8 cellular contexts compared by ENCODE assay signal in genomic region chr10:28302668-28303488, GRCh38. TPM values are rescaled to one million over a fixed set of nuclear protein-coding genes. Genes with fewer than 3 reads are reported as not detected.
DNase-seq lines count a peak whose midpoint lies in the region; ATAC-seq, FAIRE-seq and TF ChIP-seq lines count a peak whose summit lies in the region.

Gene MPP7 (minus strand): TSS chr10:28303064. CDS start chr10:28238604, 64,460 bp downstream.

- H2AFZ ChIP-seq in neural progenitor cell (replicated peaks) = peak within 1 kb of the TSS; percentile 63

- TF ChIP-seq CTCF in neural progenitor cell (IDR thresholded peaks at IDR 0.05) (peak; percentile 48), stomach (IDR thresholded peaks at IDR 0.05) (peak in 5 of 7 experiments; percentile 6 to 51 (median 27))

- no peak for TF ChIP-seq EP300 in stomach (IDR thresholded peaks at IDR 0.05)

- peak within 1 kb of the TSS; percentile 30 for H3K9ac ChIP-seq in neural progenitor cell

- H3K27me3 ChIP-seq in neural progenitor cell (peaks cover 46% of the 10 kb centered on the region), stomach (no peaks in the 10 kb centered on the region)

- in situ Hi-C loops in SK-MEL-5 (cut with HindIII; ENCODE audit: low pct_unique_long_range_greater_than_20kb, low sequenced_read_pairs) = no loop called here

- H3K4me3 ChIP-seq in neural progenitor cell (peak within 1 kb of the TSS; percentile 74), stomach (peak within 1 kb of the TSS; percentile 71 to 93 (median 88))

- WGBS in stomach, 5 donors = 0% methylated on average over 10 to 76 of the region's 76 CpGs

- H3K36me3 ChIP-seq in neural progenitor cell (no peaks in the 10 kb centered on the region), stomach (no peaks in the 10 kb centered on the region)

- H3K9me3 Mint-ChIP-seq in activated naive CD4-positive, alpha-beta T cell treated with anti-CD3 and anti-CD28 coated beads for 36 hours = no peaks in the 10 kb centered on the region
- H3K9me3 Mint-ChIP-seq in neural progenitor cell = no peaks in the 10 kb centered on the region

- peaks cover 10% of the 10 kb centered on the region for H3K4me1 ChIP-seq in neural progenitor cell
- H3K4me1 ChIP-seq in stomach = peaks cover 7 to 39% (median 18%) of the 10 kb centered on the region in 4 donors

- H4K20me1 ChIP-seq in neural progenitor cell (ENCODE audit: low read depth) = no peaks in the 10 kb centered on the region

- peaks cover 13% of the 10 kb centered on the region for H3K79me2 ChIP-seq in neural progenitor cell (ENCODE audit: low read depth)

- no peak for TF ChIP-seq POLR2A in stomach (IDR thresholded peaks at IDR 0.05)

- FAIRE-seq in frontal cortex (lab: Jason Lieb, UNC) = peak; percentile 19

- intact Hi-C loops in activated naive CD4-positive, alpha-beta T cell treated with anti-CD3 and anti-CD28 coated beads for 36 hours (cut with micrococcal nuclease) = loop anchor here (1.0 to 2.0 kb wide), 8 partner anchors 11 to 561 kb away; no protein-coding TSS in a partner anchor
- intact Hi-C loops in stomach (cut with DNase I; ENCODE audit: low total_unique reads) = no loop called here

- no peaks in the 10 kb centered on the region for H3K36me3 Mint-ChIP-seq in activated naive CD4-positive, alpha-beta T cell treated with anti-CD3 and anti-CD28 coated beads for 36 hours (ENCODE audit: low read depth)
- no peaks in the 10 kb centered on the region for H3K36me3 Mint-ChIP-seq in neural progenitor cell

- no peaks in the 10 kb centered on the region for H3K27me3 Mint-ChIP-seq in activated naive CD4-positive, alpha-beta T cell treated with anti-CD3 and anti-CD28 coated beads for 36 hours (ENCODE audit: low read depth)
- peaks cover 32% of the 10 kb centered on the region for H3K27me3 Mint-ChIP-seq in neural progenitor cell (ENCODE audit: insufficient read depth, low read depth)

- DNase-seq in GM03348 (ENCODE audit: low spot score) (peak; percentile 99), NAMALWA (ENCODE audit: low spot score) (peak; percentile 97), SK-MEL-5 (ENCODE audit: low read depth, low spot score) (peak; percentile 96), frontal cortex (ENCODE audit: low spot score in 2 of 2) (peak; percentile 95 to 96), neural progenitor cell (ENCODE audit: low spot score) (peak; percentile 98), stomach (peak; percentile 97)
- DNase-seq in activated naive CD4-positive, alpha-beta T cell treated with anti-CD3 and anti-CD28 coated beads for 36 hours = peak; percentile 95

- ATAC-seq in HG02571 (IDR thresholded peaks at IDR 0.05; ENCODE audit: unreplicated experiment) = peak; percentile 100

- peak within 1 kb of the TSS; percentile 94 for H3K4me2 ChIP-seq in neural progenitor cell

- CTCF ChIA-PET in activated naive CD4-positive, alpha-beta T cell treated with anti-CD3 and anti-CD28 coated beads for 36 hours (lab: Charles Lee) = interaction anchor here (0.5 to 7.1 kb wide), 25 partner anchors 9 to 1915 kb away, joined by 3 to 129 read pairs (median 4); no protein-coding TSS in a partner anchor

- H3K4me3 Mint-ChIP-seq in activated naive CD4-positive, alpha-beta T cell treated with anti-CD3 and anti-CD28 coated beads for 36 hours = peak within 1 kb of the TSS; percentile 82
- H3K4me3 Mint-ChIP-seq in neural progenitor cell = peak within 1 kb of the TSS; percentile 92

- H3K9me3 ChIP-seq in neural progenitor cell (ENCODE audit: low read depth) (no peaks in the 10 kb centered on the region), stomach (no peaks in the 10 kb centered on the region)

- peaks cover 53% of the 10 kb centered on the region for H3K4me1 Mint-ChIP-seq in activated naive CD4-positive, alpha-beta T cell treated with anti-CD3 and anti-CD28 coated beads for 36 hours (ENCODE audit: low read depth)
- peaks cover 9% of the 10 kb centered on the region for H3K4me1 Mint-ChIP-seq in neural progenitor cell

- H3K27ac Mint-ChIP-seq in activated naive CD4-positive, alpha-beta T cell treated with anti-CD3 and anti-CD28 coated beads for 36 hours = peak within 1 kb of the TSS; percentile 77
- H3K27ac Mint-ChIP-seq in neural progenitor cell = peak within 1 kb of the TSS; percentile 7

- peak within 1 kb of the TSS; percentile 74 for H3K27ac ChIP-seq in neural progenitor cell
- peak within 1 kb of the TSS; percentile 92 to 99 (median 93) for H3K27ac ChIP-seq in stomach

- peaks cover 6% of the 10 kb centered on the region for H3F3A ChIP-seq in neural progenitor cell (ENCODE audit: low read depth)

RNA-seq across cellular contexts. Expression of gene MPP7, which starts in this region (rescaled TPM):
- 0.34 and 0.72 TPM in 2 replicates for total RNA-seq in SK-MEL-5 (2014; rRNA removed; shearing (Covaris generic))
- polyA plus RNA-seq in SK-MEL-5 (2015; cell fraction: cytosol; rRNA removed) = 0.18 and 0.39 TPM in 2 replicates
- polyA plus RNA-seq in SK-MEL-5 (2015; cell fraction: nucleus; rRNA removed) = 0.62 TPM in 2 replicates
- total RNA-seq in activated naive CD4-positive, alpha-beta T cell treated with anti-CD3 and anti-CD28 coated beads for 36 hours = 10 to 100 TPM; 23.6 to 25.4 TPM
- total RNA-seq in frontal cortex = 3.7 TPM
- total RNA-seq in neural progenitor cell (ENCODE audit: low replicate concordance) = 6.1 and 8.5 TPM in 2 replicates
- 10 to 100 TPM; 11.2 to 42.0 (median 27.2) TPM for total RNA-seq in stomach
- 1 to 10 TPM; 6.0 to 9.9 (median 6.7) TPM for polyA plus RNA-seq in stomach

Comparison
In these comparisons a context has a peak if more than half of its experiments do, and no peak if none do; other contexts are left out.
1. Peak in every context shown above with its lines: DNase-seq, ATAC-seq, H3K4me3 ChIP-seq and H3K27ac ChIP-seq.
2. Peak in DNase-seq in SK-MEL-5; RNA of the gene not detected or under 1 TPM.